In genomic region chr6:31356946-31357466, GRCh38 we compare ENCODE assay signal across 8 cellular contexts. TPM values are rescaled to one million over a fixed set of nuclear protein-coding genes. Genes with fewer than 3 reads are reported as not detected.
DNase-seq lines count a peak whose midpoint lies in the region; ATAC-seq, FAIRE-seq and TF ChIP-seq lines count a peak whose summit lies in the region.

Gene HLA-B, minus strand, starts transcription at chr6:31357179. Its CDS starts 21 bp downstream, at chr6:31357158.

- DNase-seq in NCI-H1694 treated with DMSO at 0.1 percent for 48 hours (lab: John Stamatoyannopoulos, UW) (peak; percentile 9), chondrocyte (ENCODE audit: low spot score) (no peak), kidney (peak; percentile 95), NCI-H128 (lab: John Stamatoyannopoulos, UW; ENCODE audit: unreplicated experiment) (no peak)
- DNase-seq in activated CD4-positive, CD25-positive, alpha-beta regulatory T cell treated with anti-CD3 and anti-CD28 coated beads, Interleukin-2, amount 50 U/mL, for 72 hours: peak; percentile 79
- DNase-seq in stimulated activated CD4-positive, alpha-beta T cell treated with anti-CD3 and anti-CD28 coated beads, Interleukin-12 subunit alpha, Interleukin-12 subunit beta, amount 100 ng/mL, for 4 hours: peak; percentile 66

- TF ChIP-seq CTCF in chondrocyte (IDR thresholded peaks at IDR 0.05) (no peak), kidney (IDR thresholded peaks at IDR 0.05; ENCODE audit: borderline replicate concordance, extremely low read depth, insufficient read depth) (no peak)

- peaks cover 0 to 12% of the 10 kb centered on the region in 2 donors for H3K4me1 ChIP-seq in kidney (ENCODE audit: control insufficient read depth in 1 of 2, insufficient read depth in 1 of 2, low read depth in 1 of 2, low read length in 2 of 2)

- peak; percentile 87 for ATAC-seq in HG02759 (IDR thresholded peaks at IDR 0.05; ENCODE audit: unreplicated experiment)

- peak within 1 kb of the TSS; percentile 81 for H3K4me3 Mint-ChIP-seq in chondrocyte (ENCODE audit: unreplicated experiment)

- H3K27ac Mint-ChIP-seq in chondrocyte (ENCODE audit: unreplicated experiment): peak within 1 kb of the TSS; percentile 84

- peaks cover 3 to 6% of the 10 kb centered on the region in 2 donors for H3K36me3 ChIP-seq in kidney (ENCODE audit: control insufficient read depth in 1 of 2, insufficient read depth in 2 of 2, low read length in 2 of 2)

- peak within 1 kb of the TSS; percentile 95 to 98 for H3K9ac ChIP-seq in kidney (ENCODE audit: low read length in 2 of 2)

- H3K4me1 Mint-ChIP-seq in chondrocyte (ENCODE audit: low read depth): peaks cover 15% of the 10 kb centered on the region

- intact Hi-C loops in kidney (cut with DNase I): no loop called here

- H3K9me3 ChIP-seq in kidney (ENCODE audit: control insufficient read depth in 1 of 2, low read length in 2 of 2): no peaks in the 10 kb centered on the region

- peaks cover 15% of the 10 kb centered on the region for H3K36me3 Mint-ChIP-seq in chondrocyte (ENCODE audit: low read depth)

- peak within 1 kb of the TSS; percentile 81 to 90 for H3K4me3 ChIP-seq in kidney (ENCODE audit: low read length in 2 of 2)

- TF ChIP-seq POLR2A in GM15510 (IDR thresholded peaks at IDR 0.05; ENCODE audit: borderline replicate concordance, extremely low read depth, insufficient read length): peak; percentile 99

- no peak for FAIRE-seq in kidney (lab: Jason Lieb, UNC)

- H3K9me3 Mint-ChIP-seq in chondrocyte (ENCODE audit: low read depth): peaks cover 8% of the 10 kb centered on the region

- H3K27ac ChIP-seq in kidney (ENCODE audit: low read depth in 2 of 2, low read length in 2 of 2): peak within 1 kb of the TSS; percentile 90 to 94

- peaks cover 48% of the 10 kb centered on the region for H3K27me3 Mint-ChIP-seq in chondrocyte (ENCODE audit: low read depth)

RNA-seq across cellular contexts. Expression of gene HLA-B, which starts in this region (rescaled TPM):
- total RNA-seq in chondrocyte (149 to 216 TPM (median 206 TPM) in 3 replicates), kidney (1,532 TPM)
- polyA plus RNA-seq in kidney (ENCODE audit: insufficient read depth, low read depth, low replicate concordance): 1,348 TPM

Comparison
In these comparisons a context has a peak if more than half of its experiments do, and no peak if none do; other contexts are left out.
1. DNase-seq: peak in NCI-H1694 treated with DMSO at 0.1 percent for 48 hours (single experiment), activated CD4-positive, CD25-positive, alpha-beta regulatory T cell treated with anti-CD3 and anti-CD28 coated beads, Interleukin-2, amount 50 U/mL, for 72 hours (single experiment), kidney (single experiment) and stimulated activated CD4-positive, alpha-beta T cell treated with anti-CD3 and anti-CD28 coated beads, Interleukin-12 subunit alpha, Interleukin-12 subunit beta, amount 100 ng/mL, for 4 hours (single experiment); none in chondrocyte (single experiment) and NCI-H128 (single experiment).